In the genomic region with DNA sequence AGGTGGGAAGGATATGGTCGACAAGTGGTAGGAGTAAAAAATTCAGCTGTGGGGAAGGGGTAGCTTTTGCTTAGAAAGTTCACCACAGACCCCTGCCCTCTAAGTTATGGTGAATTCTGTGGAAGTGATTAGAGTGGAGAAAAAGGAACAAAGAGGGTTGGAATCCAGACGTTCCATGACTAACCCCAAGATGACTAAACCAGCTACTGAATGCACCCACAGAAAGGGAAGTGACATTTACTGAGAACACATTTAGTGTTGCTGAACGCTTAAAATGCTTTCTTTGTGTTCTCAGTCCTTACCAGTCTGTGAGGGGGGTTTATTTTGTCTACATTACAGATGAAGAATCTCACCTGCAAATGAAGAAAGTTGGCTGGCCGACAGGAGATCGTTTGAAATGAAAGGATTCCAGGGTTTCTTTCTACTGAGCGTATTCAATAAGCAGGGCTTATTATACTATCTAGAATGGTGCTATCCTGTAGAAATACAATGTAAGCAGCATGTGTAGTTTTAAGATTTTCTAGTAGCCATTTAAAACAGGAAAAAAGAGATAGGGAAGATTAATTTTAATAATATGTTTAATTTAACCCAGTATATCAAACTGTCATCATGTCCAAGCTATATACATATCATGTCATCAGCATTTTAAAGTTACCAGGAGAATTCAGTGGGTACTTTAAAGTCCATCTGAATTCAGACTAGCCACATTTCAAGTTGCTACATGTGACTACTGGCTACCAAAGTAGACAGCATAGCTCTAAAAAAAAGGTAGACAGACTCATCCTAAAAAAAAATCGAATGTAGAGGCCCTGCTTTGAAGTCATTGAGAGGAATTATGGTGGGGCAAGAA, we compare ENCODE assay signal across 8 cellular contexts.
DNase-seq lines count a peak whose midpoint lies in the region; ATAC-seq and TF ChIP-seq lines count a peak whose summit lies in the region.

No MANE protein-coding gene starts in this region.

- H4K20me1 ChIP-seq in smooth muscle cell (ENCODE audit: low read depth) = no peaks in the 10 kb centered on the region

- WGBS in smooth muscle cell (ENCODE audit: low lambda C conversion rate) = 26% methylated on average over 7 of the region's 7 CpGs

- TF ChIP-seq CTCF in HL-60 (IDR thresholded peaks at IDR 0.05; ENCODE audit: insufficient read depth, low read length) (no peak), smooth muscle cell (IDR thresholded peaks at IDR 0.05; ENCODE audit: borderline replicate concordance, insufficient read depth, poor library complexity, severe bottlenecking) (no peak)

- peak overlapping the region; percentile 91 for H3K9ac ChIP-seq in smooth muscle cell (ENCODE audit: low read depth)

- H2AFZ ChIP-seq in smooth muscle cell (ENCODE audit: low read depth) = no peak overlapping the region

- H3K4me2 ChIP-seq in smooth muscle cell = peak overlapping the region; percentile 83

- POLR2A ChIA-PET in activated CD4-positive, alpha-beta memory T cell treated with anti-CD3 and anti-CD28 coated beads, Interleukin-2, amount 10 ng/mL, durations not matched to agents 7 days and 5 days (lab: Charles Lee) = interaction anchor here (0.7 to 2.1 kb wide), 10 partner anchors 10 to 124 kb away, joined by 3 to 6 read pairs (median 4); a partner anchor contains a TSS

- no peak overlapping the region for H3K4me3 ChIP-seq in HL-60 (replicated peaks; ENCODE audit: insufficient read depth, low read length)
- H3K4me3 ChIP-seq in smooth muscle cell = peak overlapping the region; percentile 16

- no peaks in the 10 kb centered on the region for H3K27me3 Mint-ChIP-seq in activated CD4-positive, alpha-beta memory T cell treated with anti-CD3 and anti-CD28 coated beads, Interleukin-2, amount 10 ng/mL, durations not matched to agents 7 days and 5 days

- ATAC-seq in GM21423 (IDR thresholded peaks at IDR 0.05; ENCODE audit: unreplicated experiment) = peak; percentile 78
- ATAC-seq in left ventricle myocardium superior = peak; percentile 42

- H3F3A ChIP-seq in smooth muscle cell (ENCODE audit: low read depth) = peaks cover 35% of the 10 kb centered on the region

- CTCF ChIA-PET in activated CD4-positive, alpha-beta memory T cell treated with anti-CD3 and anti-CD28 coated beads, Interleukin-2, amount 10 ng/mL, durations not matched to agents 7 days and 5 days (lab: Charles Lee) = interaction anchor here (0.6 to 3.2 kb wide), 7 partner anchors 10 to 122 kb away, joined by 3 to 23 read pairs (median 4); no protein-coding TSS in a partner anchor

- intact Hi-C loops in left ventricle myocardium superior (cut with micrococcal nuclease) = no loop called here

- peaks cover 44% of the 10 kb centered on the region for H3K79me2 ChIP-seq in smooth muscle cell (ENCODE audit: low read depth)

- DNase-seq in EH (ENCODE audit: low read depth) (peak; percentile 94), HL-60 (ENCODE audit: low read depth in 1 of 2, low spot score in 1 of 2) (peak; percentile 70 to 74), left ventricle myocardium superior (no peak), smooth muscle cell (lab: John Stamatoyannopoulos, UW; ENCODE audit: unreplicated experiment) (no peak), 8988T (no peak), KG1 (lab: John Stamatoyannopoulos, UW) (no peak)
- DNase-seq in activated CD4-positive, alpha-beta memory T cell treated with anti-CD3 and anti-CD28 coated beads, Interleukin-2, amount 10 ng/mL, durations not matched to agents 7 days and 5 days = no peak

- H3K4me3 Mint-ChIP-seq in activated CD4-positive, alpha-beta memory T cell treated with anti-CD3 and anti-CD28 coated beads, Interleukin-2, amount 10 ng/mL, durations not matched to agents 7 days and 5 days = peak overlapping the region; percentile 2

- peak overlapping the region; percentile 47 for H3K27ac ChIP-seq in HL-60 (replicated peaks)
- peak overlapping the region; percentile 99 for H3K27ac ChIP-seq in smooth muscle cell (ENCODE audit: low read depth)

- H3K36me3 Mint-ChIP-seq in activated CD4-positive, alpha-beta memory T cell treated with anti-CD3 and anti-CD28 coated beads, Interleukin-2, amount 10 ng/mL, durations not matched to agents 7 days and 5 days (ENCODE audit: low read depth) = peaks cover 4% of the 10 kb centered on the region

- no peaks in the 10 kb centered on the region for H3K36me3 ChIP-seq in smooth muscle cell (ENCODE audit: low read depth)

- peaks cover 55% of the 10 kb centered on the region for H3K4me1 Mint-ChIP-seq in activated CD4-positive, alpha-beta memory T cell treated with anti-CD3 and anti-CD28 coated beads, Interleukin-2, amount 10 ng/mL, durations not matched to agents 7 days and 5 days

- no peaks in the 10 kb centered on the region for H3K27me3 ChIP-seq in HL-60 (ENCODE audit: insufficient read depth, poor library complexity, severe bottlenecking)
- H3K27me3 ChIP-seq in smooth muscle cell (ENCODE audit: low read depth) = no peaks in the 10 kb centered on the region

- no peaks in the 10 kb centered on the region for H3K9me3 Mint-ChIP-seq in activated CD4-positive, alpha-beta memory T cell treated with anti-CD3 and anti-CD28 coated beads, Interleukin-2, amount 10 ng/mL, durations not matched to agents 7 days and 5 days

- peak overlapping the region; percentile 38 for H3K27ac Mint-ChIP-seq in activated CD4-positive, alpha-beta memory T cell treated with anti-CD3 and anti-CD28 coated beads, Interleukin-2, amount 10 ng/mL, durations not matched to agents 7 days and 5 days

- no peaks in the 10 kb centered on the region for H3K9me3 ChIP-seq in smooth muscle cell (replicated peaks; ENCODE audit: low read depth)

- peaks cover 39% of the 10 kb centered on the region for H3K4me1 ChIP-seq in smooth muscle cell (ENCODE audit: low read depth)

Comparison
In these comparisons a context has a peak if more than half of its experiments do, and no peak if none do; other contexts are left out.
1. DNase-seq: peak in EH (single experiment) and HL-60 (2 of 2); none in activated CD4-positive, alpha-beta memory T cell treated with anti-CD3 and anti-CD28 coated beads, Interleukin-2, amount 10 ng/mL, durations not matched to agents 7 days and 5 days (single experiment), left ventricle myocardium superior (single experiment), smooth muscle cell (single experiment), 8988T (single experiment) and KG1 (single experiment).